6 cellular contexts compared by ENCODE assay signal in genomic region chr12:57429473-57430116, GRCh38. TPM values are rescaled to one million over a fixed set of nuclear protein-coding genes. Genes with fewer than 3 reads are reported as not detected.
DNase-seq lines count a peak whose midpoint lies in the region; ATAC-seq and TF ChIP-seq lines count a peak whose summit lies in the region.

No MANE protein-coding gene starts in this region.

- H3K27ac ChIP-seq in CD8-positive, alpha-beta memory T cell (ENCODE audit: low read depth, low read length): peak overlapping the region; percentile 85

- no peaks in the 10 kb centered on the region for H3K9me3 ChIP-seq in CD8-positive, alpha-beta memory T cell (ENCODE audit: low read length)

- peak overlapping the region; percentile 54 for H3K4me3 ChIP-seq in CD8-positive, alpha-beta memory T cell (ENCODE audit: low read length)

- peak overlapping the region; percentile 91 to 100 (median 100) for H3K27ac Mint-ChIP-seq in CD8-positive, alpha-beta memory T cell

- DNase-seq in CD8-positive, alpha-beta memory T cell: no peak
- DNase-seq in kidney tubule cell (ENCODE audit: low spot score): peak; percentile 30

- peak overlapping the region; percentile 85 to 100 (median 99) for H3K4me3 Mint-ChIP-seq in CD8-positive, alpha-beta memory T cell

- CTCF ChIA-PET in CD8-positive, alpha-beta memory T cell (lab: Charles Lee): interaction anchor here (0.7 to 1.5 kb wide), 6 partner anchors 11 to 215 kb away, joined by 3 to 6 read pairs (median 4); partner anchors contain the start of genes GLI1 and INHBE

- H3K4me1 Mint-ChIP-seq in CD8-positive, alpha-beta memory T cell: peaks cover 42 to 59% (median 47%) of the 10 kb centered on the region in 3 donors

- no peaks in the 10 kb centered on the region for H3K27me3 ChIP-seq in CD8-positive, alpha-beta memory T cell (ENCODE audit: insufficient read depth, low read length, poor library complexity, severe bottlenecking)

- H3K27me3 Mint-ChIP-seq in CD8-positive, alpha-beta memory T cell: no peaks in the 10 kb centered on the region

- POLR2A ChIA-PET in CD8-positive, alpha-beta memory T cell (lab: Charles Lee): interaction anchor here (0.6 to 1.4 kb wide), 2 partner anchors 29 to 149 kb away, joined by 4 to 6 read pairs; no protein-coding TSS in a partner anchor

- peak; percentile 17 for ATAC-seq in SK-N-SH treated with all-trans-retinoic acid at 6 μM for 48 hours
- no peak for ATAC-seq in HG03159 (IDR thresholded peaks at IDR 0.05; ENCODE audit: unreplicated experiment)
- ATAC-seq in HG02973 (IDR thresholded peaks at IDR 0.05; ENCODE audit: unreplicated experiment): no peak
- ATAC-seq in GM19463 (IDR thresholded peaks at IDR 0.05; ENCODE audit: unreplicated experiment): no peak

- no peaks in the 10 kb centered on the region for H3K36me3 ChIP-seq in CD8-positive, alpha-beta memory T cell (ENCODE audit: insufficient read depth, low read length)

- H3K36me3 Mint-ChIP-seq in CD8-positive, alpha-beta memory T cell: peaks cover 0 to 27% (median 0%) of the 10 kb centered on the region in 3 donors

- no peaks in the 10 kb centered on the region for H3K9me3 Mint-ChIP-seq in CD8-positive, alpha-beta memory T cell

- H3K4me1 ChIP-seq in CD8-positive, alpha-beta memory T cell (ENCODE audit: insufficient read depth, low read length): peaks cover 24% of the 10 kb centered on the region

TF ChIP-seq in SK-N-SH treated with all-trans-retinoic acid at 6 μM for 48 hours, 23 proteins besides CTCF, POLR2A, EP300 and RAD21:
- no peak for TF ChIP-seq ZC3H10 (CRISPR knock-in tag; IDR thresholded peaks at IDR 0.05)
- no peak for TF ChIP-seq ZNF70 (CRISPR knock-in tag; IDR thresholded peaks at IDR 0.05)
- TF ChIP-seq ZFP30 (CRISPR knock-in tag; IDR thresholded peaks at IDR 0.05): no peak
- TF ChIP-seq SNAI2 (CRISPR knock-in tag; IDR thresholded peaks at IDR 0.05): no peak
- TF ChIP-seq, protein P1, sequence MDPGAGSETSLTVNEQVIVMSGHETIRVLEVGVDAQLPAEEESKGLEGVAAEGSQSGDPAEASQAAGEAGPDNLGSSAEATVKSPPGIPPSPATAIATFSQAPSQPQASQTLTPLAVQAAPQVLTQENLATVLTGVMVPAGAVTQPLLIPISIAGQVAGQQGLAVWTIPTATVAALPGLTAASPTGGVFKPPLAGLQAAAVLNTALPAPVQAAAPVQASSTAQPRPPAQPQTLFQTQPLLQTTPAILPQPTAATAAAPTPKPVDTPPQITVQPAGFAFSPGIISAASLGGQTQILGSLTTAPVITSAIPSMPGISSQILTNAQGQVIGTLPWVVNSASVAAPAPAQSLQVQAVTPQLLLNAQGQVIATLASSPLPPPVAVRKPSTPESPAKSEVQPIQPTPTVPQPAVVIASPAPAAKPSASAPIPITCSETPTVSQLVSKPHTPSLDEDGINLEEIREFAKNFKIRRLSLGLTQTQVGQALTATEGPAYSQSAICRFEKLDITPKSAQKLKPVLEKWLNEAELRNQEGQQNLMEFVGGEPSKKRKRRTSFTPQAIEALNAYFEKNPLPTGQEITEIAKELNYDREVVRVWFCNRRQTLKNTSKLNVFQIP (CRISPR knock-in tag; IDR thresholded peaks at IDR 0.05; ENCODE audit: borderline replicate concordance, low read depth): no peak
- TF ChIP-seq ZFP3 (CRISPR knock-in tag; IDR thresholded peaks at IDR 0.05): no peak
- no peak for TF ChIP-seq BACH2 (CRISPR knock-in tag; IDR thresholded peaks at IDR 0.05; ENCODE audit: borderline replicate concordance)
- no peak for TF ChIP-seq CREB5 (CRISPR knock-in tag; IDR thresholded peaks at IDR 0.05; ENCODE audit: low read depth)
- no peak for TF ChIP-seq TOX (CRISPR knock-in tag; IDR thresholded peaks at IDR 0.05; ENCODE audit: borderline replicate concordance)
- no peak for TF ChIP-seq TCF4 (CRISPR knock-in tag; IDR thresholded peaks at IDR 0.05; ENCODE audit: borderline replicate concordance)
- TF ChIP-seq GLIS3 (CRISPR knock-in tag; IDR thresholded peaks at IDR 0.05): no peak
- TF ChIP-seq, protein P2, sequence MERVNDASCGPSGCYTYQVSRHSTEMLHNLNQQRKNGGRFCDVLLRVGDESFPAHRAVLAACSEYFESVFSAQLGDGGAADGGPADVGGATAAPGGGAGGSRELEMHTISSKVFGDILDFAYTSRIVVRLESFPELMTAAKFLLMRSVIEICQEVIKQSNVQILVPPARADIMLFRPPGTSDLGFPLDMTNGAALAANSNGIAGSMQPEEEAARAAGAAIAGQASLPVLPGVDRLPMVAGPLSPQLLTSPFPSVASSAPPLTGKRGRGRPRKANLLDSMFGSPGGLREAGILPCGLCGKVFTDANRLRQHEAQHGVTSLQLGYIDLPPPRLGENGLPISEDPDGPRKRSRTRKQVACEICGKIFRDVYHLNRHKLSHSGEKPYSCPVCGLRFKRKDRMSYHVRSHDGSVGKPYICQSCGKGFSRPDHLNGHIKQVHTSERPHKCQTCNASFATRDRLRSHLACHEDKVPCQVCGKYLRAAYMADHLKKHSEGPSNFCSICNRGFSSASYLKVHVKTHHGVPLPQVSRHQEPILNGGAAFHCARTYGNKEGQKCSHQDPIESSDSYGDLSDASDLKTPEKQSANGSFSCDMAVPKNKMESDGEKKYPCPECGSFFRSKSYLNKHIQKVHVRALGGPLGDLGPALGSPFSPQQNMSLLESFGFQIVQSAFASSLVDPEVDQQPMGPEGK (CRISPR knock-in tag; IDR thresholded peaks at IDR 0.05; ENCODE audit: borderline replicate concordance): no peak
- no peak for TF ChIP-seq ISL1 (CRISPR knock-in tag; IDR thresholded peaks at IDR 0.05)
- TF ChIP-seq TSHZ2 (CRISPR knock-in tag; IDR thresholded peaks at IDR 0.05): no peak
- TF ChIP-seq CSDC2 (CRISPR knock-in tag; IDR thresholded peaks at IDR 0.05): no peak
- TF ChIP-seq OSR1 (CRISPR knock-in tag; IDR thresholded peaks at IDR 0.05): no peak
- no peak for TF ChIP-seq CSRNP3 (CRISPR knock-in tag; IDR thresholded peaks at IDR 0.05)

RNA-seq across cellular contexts. Expression of gene R3HDM2, which starts 1.2 kb away (rescaled TPM):
- total RNA-seq in CD8-positive, alpha-beta memory T cell: 10 to 100 TPM; 28.2 to 36.8 TPM
- 15.1 TPM for polyA plus RNA-seq in CD8-positive, alpha-beta memory T cell

RNA-seq across cellular contexts. Expression of gene INHBC, which starts 5.0 kb away (rescaled TPM):
- under 1 TPM; 0.11 TPM for total RNA-seq in CD8-positive, alpha-beta memory T cell
- not detected for polyA plus RNA-seq in CD8-positive, alpha-beta memory T cell

RNA-seq across cellular contexts. Expression of gene INHBE, which starts 25.5 kb away (rescaled TPM):
- total RNA-seq in CD8-positive, alpha-beta memory T cell: under 1 TPM; 0.38 to 0.61 TPM
- polyA plus RNA-seq in CD8-positive, alpha-beta memory T cell: not detected

RNA-seq across cellular contexts. Expression of gene GLI1, which starts 30.0 kb away (rescaled TPM):
- total RNA-seq in CD8-positive, alpha-beta memory T cell: under 1 TPM; 0.55 to 0.75 TPM
- polyA plus RNA-seq in CD8-positive, alpha-beta memory T cell: 0.32 TPM

RNA-seq across cellular contexts. Expression of gene ARHGAP9, which starts 50.1 kb away (rescaled TPM):
- 100 to 1,000 TPM; 116 to 121 TPM for total RNA-seq in CD8-positive, alpha-beta memory T cell
- polyA plus RNA-seq in CD8-positive, alpha-beta memory T cell: 181 TPM
